In genomic region chr1:53128401-53128800, GRCh38 we compare ENCODE assay signal across 24 cellular contexts. TPM values are rescaled to one million over a fixed set of nuclear protein-coding genes. Genes with fewer than 3 reads are reported as not detected.
DNase-seq lines count a peak whose midpoint lies in the region; ATAC-seq and TF ChIP-seq lines count a peak whose summit lies in the region.
"Had no signal": no experiment of that assay in that cellular context is flagged by ENCODE, and none has a peak within 500 bp of the region (broad histone marks: within the 10 kb centered on the region; RNA-seq: fewer than 3 reads in every experiment).

No MANE protein-coding gene starts in this region.

- TF ChIP-seq CTCF in WTC11 (IDR thresholded peaks at IDR 0.05) (no peak), tibial artery (IDR thresholded peaks at IDR 0.05) (no peak), lower lobe of right lung (IDR thresholded peaks at IDR 0.05) (no peak)

- H3K4me3 Mint-ChIP-seq in WTC11 = no peak overlapping the region
- no peak overlapping the region for H3K4me3 Mint-ChIP-seq in naive thymus-derived CD4-positive, alpha-beta T cell
- H3K4me3 Mint-ChIP-seq: CD8-positive, alpha-beta T cell; GM23338; H9 had no signal

- no peaks in the 10 kb centered on the region for H3K4me1 Mint-ChIP-seq in WTC11
- H3K4me1 Mint-ChIP-seq in naive thymus-derived CD4-positive, alpha-beta T cell = peaks cover 0 to 7% (median 0%) of the 10 kb centered on the region in 7 donors
- H3K4me1 Mint-ChIP-seq: IgD-negative memory B cell had no signal

- H2BK15ac ChIP-seq in mesenchymal stem cell (ENCODE audit: low read depth, poor library complexity, severe bottlenecking) = no peak overlapping the region

- ATAC-seq in WTC11 = no peak
- no peak for ATAC-seq in lower lobe of right lung
- ATAC-seq in naive thymus-derived CD4-positive, alpha-beta T cell = no peak
- no peak for ATAC-seq in GM19452 (IDR thresholded peaks at IDR 0.05; ENCODE audit: unreplicated experiment)
- ATAC-seq: A549; CD8-positive, alpha-beta T cell; GM23338 had no signal

- no peak overlapping the region for H4K8ac ChIP-seq in mesenchymal stem cell (ENCODE audit: low read length)

- no peaks in the 10 kb centered on the region for H3K36me3 Mint-ChIP-seq in WTC11
- H3K36me3 Mint-ChIP-seq in naive thymus-derived CD4-positive, alpha-beta T cell = no peaks in the 10 kb centered on the region
- H3K36me3 Mint-ChIP-seq: CD8-positive, alpha-beta T cell had no signal

- 97% methylated on average over 4 of the region's 4 CpGs for WGBS in mesenchymal stem cell

- H3K14ac ChIP-seq in mesenchymal stem cell (ENCODE audit: low read length in 2 of 2) = peak overlapping the region in 1 of 2 experiments; percentile 11

- peak overlapping the region in 1 of 2 experiments; percentile 38 for H3K18ac ChIP-seq in mesenchymal stem cell (ENCODE audit: low read depth in 1 of 2, low read length in 2 of 2)

- no peaks in the 10 kb centered on the region for H3K36me3 ChIP-seq in mesenchymal stem cell (ENCODE audit: control insufficient read depth in 1 of 2, insufficient read depth in 2 of 2, low read depth in 1 of 2, low read length in 2 of 2)
- no peaks in the 10 kb centered on the region for H3K36me3 ChIP-seq in tibial artery
- H3K36me3 ChIP-seq in lower lobe of right lung = no peaks in the 10 kb centered on the region
- no peaks in the 10 kb centered on the region for H3K36me3 ChIP-seq in naive thymus-derived CD4-positive, alpha-beta T cell (ENCODE audit: control insufficient read depth in 2 of 3, insufficient read depth in 3 of 3, low read length in 3 of 3)

- POLR2A ChIA-PET in WTC11 (lab: Charles Lee) = no interaction called here
- POLR2A ChIA-PET in naive thymus-derived CD4-positive, alpha-beta T cell (lab: Charles Lee) = no interaction called here

- H3K9me3 ChIP-seq in mesenchymal stem cell (ENCODE audit: control insufficient read depth, low read length) = no peaks in the 10 kb centered on the region
- H3K9me3 ChIP-seq in tibial artery = no peaks in the 10 kb centered on the region
- no peaks in the 10 kb centered on the region for H3K9me3 ChIP-seq in lower lobe of right lung
- H3K9me3 ChIP-seq in naive thymus-derived CD4-positive, alpha-beta T cell (ENCODE audit: control insufficient read depth in 2 of 3, low read length in 3 of 3) = no peaks in the 10 kb centered on the region
- H3K9me3 ChIP-seq: A549, Caco-2, SK-N-SH had no signal

- H3K4me3 ChIP-seq in mesenchymal stem cell (ENCODE audit: insufficient read depth in 1 of 2, low read depth in 1 of 2, low read length in 2 of 2) (no peak overlapping the region), tibial artery (no peak overlapping the region), lower lobe of right lung (no peak overlapping the region)
- H3K4me3 ChIP-seq in naive thymus-derived CD4-positive, alpha-beta T cell (ENCODE audit: low read length) = no peak overlapping the region
- H3K4me3 ChIP-seq: A549, GM23338 had no signal

- no peak overlapping the region for H2BK5ac ChIP-seq in mesenchymal stem cell (ENCODE audit: low read depth, low read length, poor library complexity, severe bottlenecking)

- CTCF ChIA-PET in WTC11 (lab: Charles Lee) = interaction anchor here (1.1 kb wide), 1 partner anchor 54 kb away, joined by 3 read pairs; no protein-coding TSS in a partner anchor
- CTCF ChIA-PET in naive thymus-derived CD4-positive, alpha-beta T cell (lab: Charles Lee) = no interaction called here

- H3K27ac ChIP-seq in mesenchymal stem cell (ENCODE audit: low read length, poor library complexity, severe bottlenecking) (no peak overlapping the region), tibial artery (no peak overlapping the region), lower lobe of right lung (no peak overlapping the region)
- no peak overlapping the region for H3K27ac ChIP-seq in naive thymus-derived CD4-positive, alpha-beta T cell (ENCODE audit: low read depth, low read length)
- H3K27ac ChIP-seq: A549, KMS-11 had no signal

- H3K27me3 Mint-ChIP-seq in WTC11 (ENCODE audit: low read depth) = peaks cover 2% of the 10 kb centered on the region; the same call in 1 of the 2 replicates
- H3K27me3 Mint-ChIP-seq in naive thymus-derived CD4-positive, alpha-beta T cell = no peaks in the 10 kb centered on the region

- no peak overlapping the region for H3K9ac ChIP-seq in mesenchymal stem cell (ENCODE audit: low read length)
- H3K9ac ChIP-seq: KMS-11, SK-N-SH had no signal

- intact Hi-C loops in tibial artery (cut with DNase I; ENCODE audit: low total_unique reads) (no loop called here), lower lobe of right lung (cut with DNase I) (no loop called here)
- intact Hi-C loops in naive thymus-derived CD4-positive, alpha-beta T cell (cut with micrococcal nuclease) = no loop called here

- no peaks in the 10 kb centered on the region for H3K79me1 ChIP-seq in mesenchymal stem cell (replicated peaks; ENCODE audit: low read length, poor library complexity, severe bottlenecking)

- no peak overlapping the region for H2AFZ ChIP-seq in mesenchymal stem cell (ENCODE audit: low read depth, low read length)
- H2AFZ ChIP-seq: GM23338 had no signal

- H3K23ac ChIP-seq in mesenchymal stem cell (ENCODE audit: low read length in 2 of 2) = no peak overlapping the region

- DNase-seq in NCI-H146 treated with DMSO at 0.1 percent for 48 hours (lab: John Stamatoyannopoulos, UW; ENCODE audit: unreplicated experiment) (peak; percentile 2), WTC11 (ENCODE audit: low spot score) (peak; percentile 2), mesenchymal stem cell (no peak), tibial artery (peak; percentile 4 to 41), lower lobe of right lung (no peak)
- no peak for DNase-seq in naive thymus-derived CD4-positive, alpha-beta T cell
- DNase-seq: C1 segment of cervical spinal cord; Caco-2; CD8-positive, alpha-beta T cell; GF-D8; MM.1S; NCI-H187; NCI-H2081 treated with DMSO at 0.1 percent for 48 hours; NCI-H2171 treated with DMSO at 0.1 percent for 48 hours; NCI-H446; NCI-H774; SK-N-SH; SW 1271 had no signal

- H3K4me1 ChIP-seq in mesenchymal stem cell (ENCODE audit: control insufficient read depth, insufficient read depth, low read depth, low read length) = peaks cover 1% of the 10 kb centered on the region
- peaks cover 0 to 30% (median 11%) of the 10 kb centered on the region in 4 donors for H3K4me1 ChIP-seq in tibial artery
- H3K4me1 ChIP-seq in lower lobe of right lung = peaks cover 14% of the 10 kb centered on the region
- peaks cover 0 to 5% of the 10 kb centered on the region in 2 donors for H3K4me1 ChIP-seq in naive thymus-derived CD4-positive, alpha-beta T cell (ENCODE audit: control insufficient read depth in 2 of 2, insufficient read depth in 2 of 2, low read length in 2 of 2)
- H3K4me1 ChIP-seq: A549, Caco-2 had no signal

- H3K4me2 ChIP-seq in mesenchymal stem cell (ENCODE audit: low read length, poor library complexity, severe bottlenecking) = no peak overlapping the region
- H3K4me2 ChIP-seq: A549, GM23338, KMS-11, SK-N-SH had no signal

- H4K91ac ChIP-seq in mesenchymal stem cell (ENCODE audit: low read length) = peak overlapping the region; percentile 71

- H3K4ac ChIP-seq in mesenchymal stem cell (ENCODE audit: low read depth in 1 of 2, low read length in 2 of 2) = no peak overlapping the region

- H3K9me3 Mint-ChIP-seq in WTC11 = peaks cover 4% of the 10 kb centered on the region; the same call in 1 of the 2 replicates
- H3K9me3 Mint-ChIP-seq in naive thymus-derived CD4-positive, alpha-beta T cell = no peaks in the 10 kb centered on the region
- H3K9me3 Mint-ChIP-seq: CD8-positive, alpha-beta T cell; GM23338; H9 had no signal

- peak overlapping the region in 1 of 2 experiments; percentile 10 for H2BK12ac ChIP-seq in mesenchymal stem cell (ENCODE audit: low read length in 2 of 2)

- no peak overlapping the region for H2AK5ac ChIP-seq in mesenchymal stem cell (ENCODE audit: low read length, severe bottlenecking)

- H3K27me3 ChIP-seq in mesenchymal stem cell (ENCODE audit: control insufficient read depth in 1 of 2, insufficient read depth in 1 of 2, low read length in 2 of 2) (no peaks in the 10 kb centered on the region), tibial artery (no peaks in the 10 kb centered on the region), lower lobe of right lung (ENCODE audit: low read depth) (no peaks in the 10 kb centered on the region)
- no peaks in the 10 kb centered on the region for H3K27me3 ChIP-seq in naive thymus-derived CD4-positive, alpha-beta T cell (ENCODE audit: control insufficient read depth in 2 of 2, insufficient read depth in 2 of 2, low read length in 2 of 2)

- H3K27ac Mint-ChIP-seq in WTC11 = no peak overlapping the region
- no peak overlapping the region for H3K27ac Mint-ChIP-seq in naive thymus-derived CD4-positive, alpha-beta T cell
- H3K27ac Mint-ChIP-seq: CD8-positive, alpha-beta T cell; GM23338; H9; IgD-negative memory B cell had no signal

- no peak overlapping the region for H2BK120ac ChIP-seq in mesenchymal stem cell (ENCODE audit: low read depth, low read length)

TF ChIP-seq in WTC11, 78 proteins besides CTCF, POLR2A, EP300 and RAD21 (continues in another document):
- TF ChIP-seq USF1 (CRISPR knock-in tag; IDR thresholded peaks at IDR 0.05) (no peak), GTF2I (CRISPR knock-in tag; conservative IDR thresholded peaks at IDR 0.05) (no peak), NR3C1 (CRISPR knock-in tag; conservative IDR thresholded peaks at IDR 0.05; ENCODE audit: low read depth) (no peak), FOXP1 (CRISPR knock-in tag; IDR thresholded peaks at IDR 0.05; ENCODE audit: borderline replicate concordance) (no peak), IRF1 (CRISPR knock-in tag; IDR thresholded peaks at IDR 0.05) (no peak)

RNA-seq across cellular contexts. Expression of gene SLC1A7, which starts 14.0 kb away (rescaled TPM):
- total RNA-seq in WTC11 (2021) = 0.07 to 0.14 TPM in 2 of 3 replicates, not detected in the other
- 2.3 TPM for polyA plus RNA-seq in mesenchymal stem cell (2013, experiment 1 of 2)
- 2.2 TPM for polyA plus RNA-seq in mesenchymal stem cell (2013, experiment 2 of 2)
- 0.68 TPM for total RNA-seq in lower lobe of right lung
- total RNA-seq in naive thymus-derived CD4-positive, alpha-beta T cell = 1 to 10 TPM in 1 of 5 experiments, under 1 TPM in 1, not detected in 3; 0.16 to 1.8 TPM
- not detected for polyA plus RNA-seq in naive thymus-derived CD4-positive, alpha-beta T cell
- total RNA-seq: Caco-2; CD8-positive, alpha-beta T cell; GM23338; H9 had no signal
- polyA plus RNA-seq: GM23338, IgD-negative memory B cell, SK-N-SH had no signal

Comparison
In these comparisons a context has a peak if more than half of its experiments do, and no peak if none do; other contexts are left out.
1. DNase-seq: peak in NCI-H146 treated with DMSO at 0.1 percent for 48 hours (single experiment), WTC11 (single experiment) and tibial artery (2 of 2); none in mesenchymal stem cell (single experiment), lower lobe of right lung (single experiment) and naive thymus-derived CD4-positive, alpha-beta T cell (0 of 9).